In the genomic region with DNA sequence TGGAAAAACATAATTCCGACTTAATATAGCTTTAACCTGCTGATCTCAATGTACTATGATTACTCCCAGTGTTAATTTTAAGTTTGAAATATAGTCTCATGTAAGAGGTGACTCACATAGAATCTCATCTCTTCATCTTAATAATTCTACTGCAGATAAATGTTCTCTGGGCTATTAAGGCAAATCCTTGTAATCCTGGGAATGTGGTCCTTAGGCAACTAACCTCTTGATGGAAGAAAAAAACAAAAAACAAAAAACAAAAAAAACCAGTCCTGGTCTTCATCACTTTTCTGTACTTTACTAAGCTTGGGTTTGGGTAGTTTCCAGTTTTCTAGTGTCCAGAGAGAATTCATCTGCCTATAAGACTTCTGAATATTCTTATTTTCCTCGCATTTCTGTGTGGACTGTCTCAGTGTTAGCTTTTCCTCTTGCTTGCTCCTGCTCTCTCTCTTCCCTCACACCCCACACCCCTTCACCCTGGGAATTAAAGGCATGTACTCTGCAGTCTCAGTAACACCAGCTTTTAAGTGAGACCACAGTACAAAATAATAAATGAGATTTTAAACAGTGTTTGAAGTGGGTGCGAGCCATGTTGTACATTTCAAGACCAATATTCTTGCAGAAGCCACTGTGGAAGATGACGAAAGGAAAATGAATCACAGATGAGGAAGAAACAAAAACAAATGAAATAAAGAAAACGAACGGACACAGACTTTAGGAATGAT, we compare ENCODE assay signal across 24 cellular contexts. TPM values are rescaled to one million over a fixed set of nuclear protein-coding genes. Genes with fewer than 3 reads are reported as not detected.
DNase-seq lines count a peak whose midpoint lies in the region; ATAC-seq, FAIRE-seq and TF ChIP-seq lines count a peak whose summit lies in the region.
"Had no signal": no experiment of that assay in that cellular context is flagged by ENCODE, and none has a peak within 500 bp of the region (broad histone marks: within the 10 kb centered on the region; RNA-seq: fewer than 3 reads in every experiment).

No MANE protein-coding gene starts in this region.

- peaks cover 3% of the 10 kb centered on the region for H3K9me3 Mint-ChIP-seq in progenitor cell of endocrine pancreas (ENCODE audit: low read depth)
- H3K9me3 Mint-ChIP-seq: activated naive CD8-positive, alpha-beta T cell treated with anti-CD3 and anti-CD28 coated beads for 36 hours; effector memory CD8-positive, alpha-beta T cell had no signal

- no peak for TF ChIP-seq CTCF in cardiac muscle cell (IDR thresholded peaks at IDR 0.05; ENCODE audit: low read depth, low read length)
- TF ChIP-seq CTCF in fibroblast of lung (conservative IDR thresholded peaks at IDR 0.05 in 1 of 2, IDR thresholded peaks at IDR 0.05 in 1 of 2; ENCODE audit: low read depth in 1 of 2, low read length in 2 of 2), result no peak
- no peak for TF ChIP-seq CTCF in progenitor cell of endocrine pancreas (IDR thresholded peaks at IDR 0.05; ENCODE audit: unreplicated experiment)
- TF ChIP-seq CTCF in OCI-LY7 (conservative IDR thresholded peaks at IDR 0.05; ENCODE audit: low read length), result no peak
- no peak for TF ChIP-seq CTCF in HepG2 (CRISPR knock-in tag; IDR thresholded peaks at IDR 0.05)

- no peak overlapping the region for H3K4me3 ChIP-seq in cardiac muscle cell
- H3K4me3 ChIP-seq in right cardiac atrium (ENCODE audit: low read length), result no peak overlapping the region
- H3K4me3 ChIP-seq in fibroblast of lung (replicated peaks in 1 of 4; ENCODE audit: control extremely low read depth in 1 of 4, insufficient read depth in 1 of 4, low read depth in 3 of 4, low read length in 4 of 4), result no peak overlapping the region
- no peak overlapping the region for H3K4me3 ChIP-seq in OCI-LY7 (ENCODE audit: low read depth, low read length, poor library complexity, severe bottlenecking)
- H3K4me3 ChIP-seq in HepG2 (replicated peaks in 1 of 3; ENCODE audit: insufficient read depth in 1 of 3, low read depth in 2 of 3, low read length in 3 of 3), result no peak overlapping the region

- no peak overlapping the region for H3K4me2 ChIP-seq in fibroblast of lung (ENCODE audit: extremely low read depth, insufficient read depth, low read length)
- no peak overlapping the region for H3K4me2 ChIP-seq in OCI-LY7 (ENCODE audit: low read length)
- no peak overlapping the region for H3K4me2 ChIP-seq in HepG2 (ENCODE audit: low read depth, low read length)

- peak overlapping the region; percentile 23 for H3K27ac ChIP-seq in cardiac muscle cell
- H3K27ac ChIP-seq in right cardiac atrium (ENCODE audit: low read length), result no peak overlapping the region
- H3K27ac ChIP-seq in fibroblast of lung (ENCODE audit: insufficient read depth, low read length), result no peak overlapping the region
- no peak overlapping the region for H3K27ac ChIP-seq in OCI-LY7 (ENCODE audit: low read depth, low read length, poor library complexity, severe bottlenecking)
- H3K27ac ChIP-seq in HepG2 (ENCODE audit: extremely low read length, insufficient read depth, low read length), result no peak overlapping the region
- H3K27ac ChIP-seq: neutrophil had no signal

- in situ Hi-C loops in HepG2 (cut with HindIII; ENCODE audit: extremely low pct_ligation_motif_present, low pct_unique_long_range_greater_than_20kb), result no loop called here

- H3K79me2 ChIP-seq in fibroblast of lung (ENCODE audit: control insufficient read depth, insufficient read depth, low read length) (no peaks in the 10 kb centered on the region), OCI-LY7 (ENCODE audit: insufficient read depth, low read depth, low read length) (no peaks in the 10 kb centered on the region), HepG2 (ENCODE audit: insufficient read depth, low read length) (no peaks in the 10 kb centered on the region)

- intact Hi-C loops in right cardiac atrium (cut with DNase I) (no loop called here), OCI-LY7 (cut with micrococcal nuclease; ENCODE audit: unreplicated experiment) (no loop called here), HepG2 (cut with micrococcal nuclease; ENCODE audit: unreplicated experiment) (no loop called here)

- peak overlapping the region; percentile 36 for H3K27ac Mint-ChIP-seq in progenitor cell of endocrine pancreas
- H3K27ac Mint-ChIP-seq: activated naive CD8-positive, alpha-beta T cell treated with anti-CD3 and anti-CD28 coated beads for 36 hours; CD14-positive monocyte; effector memory CD8-positive, alpha-beta T cell had no signal

- TF ChIP-seq EP300 in HepG2 (IDR thresholded peaks at IDR 0.05; ENCODE audit: low read depth in 2 of 2, low read length in 2 of 2) (no peak), HepG2 (CRISPR knock-in tag; IDR thresholded peaks at IDR 0.05; ENCODE audit: borderline replicate concordance) (no peak)

- H3K36me3 ChIP-seq in cardiac muscle cell, result no peaks in the 10 kb centered on the region
- H3K36me3 ChIP-seq in fibroblast of lung (ENCODE audit: control insufficient read depth, insufficient read depth, low read length), result no peaks in the 10 kb centered on the region
- no peaks in the 10 kb centered on the region for H3K36me3 ChIP-seq in OCI-LY7 (ENCODE audit: insufficient read depth, low read length)
- H3K36me3 ChIP-seq in HepG2 (replicated peaks in 1 of 2; ENCODE audit: control insufficient read depth in 1 of 2, insufficient read depth in 2 of 2, low read length in 2 of 2), result no peaks in the 10 kb centered on the region
- H3K36me3 ChIP-seq: neutrophil had no signal

- H3K27me3 ChIP-seq in cardiac muscle cell (no peaks in the 10 kb centered on the region), right cardiac atrium (ENCODE audit: control insufficient read depth, insufficient read depth) (no peaks in the 10 kb centered on the region), fibroblast of lung (ENCODE audit: control insufficient read depth, insufficient read depth, low read length) (no peaks in the 10 kb centered on the region), HepG2 (ENCODE audit: control insufficient read depth in 1 of 2, insufficient read depth in 2 of 2, low read length in 2 of 2) (no peaks in the 10 kb centered on the region; a peak in 1 of 5 replicates)
- H3K27me3 ChIP-seq: neutrophil had no signal

- H4K20me1 ChIP-seq in fibroblast of lung (ENCODE audit: control insufficient read depth, extremely low read depth, insufficient read depth, low read length) (no peaks in the 10 kb centered on the region), OCI-LY7 (ENCODE audit: insufficient read depth, low read length) (no peaks in the 10 kb centered on the region), HepG2 (ENCODE audit: insufficient read depth, low read length) (no peaks in the 10 kb centered on the region)

- H3K4me3 Mint-ChIP-seq in progenitor cell of endocrine pancreas (ENCODE audit: low read depth), result no peak overlapping the region
- H3K4me3 Mint-ChIP-seq: activated naive CD8-positive, alpha-beta T cell treated with anti-CD3 and anti-CD28 coated beads for 36 hours; CD14-positive monocyte; effector memory CD8-positive, alpha-beta T cell had no signal

- no peak for FAIRE-seq in HepG2 (lab: Jason Lieb, UNC)
- FAIRE-seq: A204.1, GM12891 had no signal

- H2AFZ ChIP-seq in fibroblast of lung (ENCODE audit: low read length), result no peak overlapping the region
- no peak overlapping the region for H2AFZ ChIP-seq in OCI-LY7 (ENCODE audit: low read length)
- no peak overlapping the region for H2AFZ ChIP-seq in HepG2 (ENCODE audit: low read length)

- no peak overlapping the region for H3K9ac ChIP-seq in fibroblast of lung (ENCODE audit: insufficient read depth, low read length)
- H3K9ac ChIP-seq in HepG2 (ENCODE audit: insufficient read depth, low read depth, low read length), result no peak overlapping the region

- CTCF ChIA-PET in OCI-LY7 (lab: Charles Lee; ENCODE audit: unreplicated experiment), result no interaction called here
- CTCF ChIA-PET in HepG2 (lab: Yijun Ruan, JAX; ENCODE audit: low intra/inter-chr PET ratio, low total read pairs), result no interaction called here

- H3K9me3 ChIP-seq in cardiac muscle cell (ENCODE audit: low read depth), result no peaks in the 10 kb centered on the region
- H3K9me3 ChIP-seq in right cardiac atrium (ENCODE audit: control insufficient read depth, low read length), result no peaks in the 10 kb centered on the region
- no peaks in the 10 kb centered on the region for H3K9me3 ChIP-seq in fibroblast of lung (ENCODE audit: control insufficient read depth, insufficient read depth, low read depth, low read length)
- H3K9me3 ChIP-seq in OCI-LY7 (ENCODE audit: low read length), result no peaks in the 10 kb centered on the region
- H3K9me3 ChIP-seq in HepG2 (ENCODE audit: low read length), result no peaks in the 10 kb centered on the region
- H3K9me3 ChIP-seq: neutrophil had no signal

- H3K4me1 ChIP-seq in cardiac muscle cell (ENCODE audit: low read depth) (no peaks in the 10 kb centered on the region), right cardiac atrium (ENCODE audit: control insufficient read depth, insufficient read depth, low read length) (no peaks in the 10 kb centered on the region), fibroblast of lung (ENCODE audit: control insufficient read depth, extremely low read depth, insufficient read depth, low read length) (peaks cover 5% of the 10 kb centered on the region), OCI-LY7 (ENCODE audit: insufficient read depth, low read length, poor library complexity, severe bottlenecking) (no peaks in the 10 kb centered on the region), HepG2 (ENCODE audit: insufficient read depth, low read length) (no peaks in the 10 kb centered on the region)

- DNase-seq in cardiac muscle cell (ENCODE audit: low read depth in 1 of 2, low spot score in 1 of 2) (no peak), right cardiac atrium (no peak), fibroblast of lung (ENCODE audit: low read depth in 2 of 2) (peak; percentile 86 to 88), progenitor cell of endocrine pancreas (ENCODE audit: low spot score, unreplicated experiment) (no peak), OCI-LY7 (ENCODE audit: low spot score) (no peak), OCI-M1 (lab: John Stamatoyannopoulos, UW) (no peak), HepG2 (ENCODE audit: low spot score) (no peak)
- DNase-seq: activated naive CD8-positive, alpha-beta T cell treated with anti-CD3 and anti-CD28 coated beads for 36 hours; central memory CD4-positive, alpha-beta T cell; DMS 273 treated with DMSO at 0.1 percent for 48 hours; effector memory CD8-positive, alpha-beta T cell; foreskin melanocyte; GDM1; left cardiac atrium; NCI-H1092 treated with DMSO at 0.1 percent for 48 hours; NCI-H526 treated with DMSO at 0.1 percent for 48 hours; stimulated activated CD4-positive, alpha-beta T cell treated with anti-CD3 and anti-CD28 coated beads, Interleukin-4, amount 100 ng/mL, for 4 hours; T-helper 9 cell had no signal

- peaks cover 3% of the 10 kb centered on the region for H3K4me1 Mint-ChIP-seq in progenitor cell of endocrine pancreas (ENCODE audit: low read depth)
- H3K4me1 Mint-ChIP-seq: activated naive CD8-positive, alpha-beta T cell treated with anti-CD3 and anti-CD28 coated beads for 36 hours; CD14-positive monocyte had no signal

- H3K9me2 ChIP-seq in OCI-LY7 (ENCODE audit: insufficient read depth, low read length), result no peaks in the 10 kb centered on the region

- H3K36me3 Mint-ChIP-seq in progenitor cell of endocrine pancreas (ENCODE audit: insufficient read depth), result no peaks in the 10 kb centered on the region
- H3K36me3 Mint-ChIP-seq: activated naive CD8-positive, alpha-beta T cell treated with anti-CD3 and anti-CD28 coated beads for 36 hours; CD14-positive monocyte had no signal

- no TSS peak for BruUV-seq in OCI-LY7 (replicated peaks; lab: Mats Ljungman, UMichigan)
- no TSS peak for BruUV-seq in HepG2 (replicated peaks; lab: Mats Ljungman, UMichigan)

- 74% methylated on average over 6 of the region's 6 CpGs for WGBS in right cardiac atrium
- WGBS in HepG2 (ENCODE audit: low lambda C conversion rate), result 12% methylated on average over 6 of the region's 6 CpGs

- POLR2A ChIA-PET in OCI-LY7 (lab: Charles Lee) (interaction anchor here (1.1 kb wide), 1 partner anchor 9 kb away, joined by 3 read pairs; no protein-coding TSS in a partner anchor), HepG2 (lab: Yijun Ruan, JAX) (no interaction called here)

- TF ChIP-seq POLR2A in HepG2 (IDR thresholded peaks at IDR 0.05; ENCODE audit: insufficient read depth in 1 of 2, low read depth in 2 of 2, low read length in 2 of 2), result no peak

- no peak for TF ChIP-seq RAD21 in HepG2 (CRISPR knock-in tag; IDR thresholded peaks at IDR 0.05)

- no peaks in the 10 kb centered on the region for H3K27me3 Mint-ChIP-seq in progenitor cell of endocrine pancreas
- H3K27me3 Mint-ChIP-seq: activated naive CD8-positive, alpha-beta T cell treated with anti-CD3 and anti-CD28 coated beads for 36 hours had no signal

- ATAC-seq in right cardiac atrium (no peak), HG02840 (IDR thresholded peaks at IDR 0.05; ENCODE audit: low FRiP score, unreplicated experiment) (no peak), HepG2 (no peak)
- ATAC-seq: activated CD4-positive, CD25-positive, alpha-beta regulatory T cell treated with anti-CD3 and anti-CD28 coated beads, Interleukin-2, amount 50 U/mL, for 24 hours; effector memory CD8-positive, alpha-beta T cell had no signal

RNA-seq across cellular contexts. Expression of a gene that starts 51.7 kb away (rescaled TPM):
- total RNA-seq in cardiac muscle cell (352 and 607 TPM in 2 replicates), right cardiac atrium (100 to 1,000 TPM in 3 of 4 donors, 10 to 100 TPM in 1; 69.3 to 154 (median 136) TPM), fibroblast of lung (under 0.01 TPM in 2 replicates), progenitor cell of endocrine pancreas (2.5 and 3.9 TPM in 2 replicates), OCI-LY7 (2022) (not detected in 2 replicates), HepG2 (2016; rRNA removed; fragmentation: Illumina TruSeq; extraction: Trizol) (not detected in 2 replicates)
- polyA plus RNA-seq in cardiac muscle cell (175 and 199 TPM in 2 replicates), right cardiac atrium (115 TPM), fibroblast of lung (0.25 and 0.51 TPM in 2 replicates), HepG2 (2011; rRNA removed) (not detected in 2 replicates)
- 0.27 and 0.41 TPM in 2 replicates for polyA plus RNA-seq in fibroblast of lung (2012)
- not detected in 2 replicates for polyA minus RNA-seq in fibroblast of lung (ENCODE audit: low replicate concordance)
- not detected in 2 replicates for total RNA-seq in OCI-LY7 (2014; rRNA removed; shearing (Covaris generic))
- not detected in 2 replicates for total RNA-seq in HepG2 (2016; cell fraction: cytosol; rRNA removed; fragmentation: Illumina TruSeq; extraction: Trizol; ENCODE audit: low read depth)
- not detected in 2 replicates for total RNA-seq in HepG2 (2016; cell fraction: insoluble cytoplasmic fraction; rRNA removed; fragmentation: Illumina TruSeq; extraction: Trizol)
- total RNA-seq in HepG2 (2016; cell fraction: membrane; rRNA removed; fragmentation: Illumina TruSeq; extraction: Trizol), result not detected in 2 replicates
- not detected in 2 replicates for total RNA-seq in HepG2 (2016; cell fraction: nucleus; rRNA removed; fragmentation: Illumina TruSeq; extraction: Trizol)
- not detected in 2 replicates for polyA plus RNA-seq in HepG2 (2011; cell fraction: cytosol; rRNA removed)
- polyA plus RNA-seq in HepG2 (2011; cell fraction: nucleus; rRNA removed), result not detected in 2 replicates
- not detected in 2 replicates for polyA plus RNA-seq in HepG2 (2012)
- polyA plus RNA-seq in HepG2 (2016; cell fraction: cytosol; fragmentation: Illumina TruSeq; extraction: Trizol; ENCODE audit: low read depth), result not detected in 2 replicates
- polyA plus RNA-seq in HepG2 (2016; cell fraction: insoluble cytoplasmic fraction; fragmentation: Illumina TruSeq; extraction: Trizol; ENCODE audit: low read depth), result not detected in 2 replicates
- not detected in 2 replicates for polyA plus RNA-seq in HepG2 (2016; cell fraction: membrane; fragmentation: Illumina TruSeq; extraction: Trizol; ENCODE audit: low read depth)
- not detected in 2 replicates for polyA plus RNA-seq in HepG2 (2016; cell fraction: nucleus; fragmentation: Illumina TruSeq; extraction: Trizol; ENCODE audit: insufficient read depth, low read depth)
- not detected in 2 replicates for polyA minus RNA-seq in HepG2 (2011; rRNA and poly(A)+ RNA removed; ENCODE audit: low replicate concordance)
- polyA minus RNA-seq in HepG2 (2011; cell fraction: cytosol; rRNA and poly(A)+ RNA removed), result not detected in 2 replicates
- polyA minus RNA-seq in HepG2 (2011; cell fraction: nucleus; rRNA and poly(A)+ RNA removed), result not detected in 2 replicates
- total RNA-seq: activated naive CD8-positive, alpha-beta T cell treated with anti-CD3 and anti-CD28 coated beads for 36 hours had no signal
- polyA plus RNA-seq: CD14-positive monocyte had no signal

Comparison
In these comparisons a context has a peak if more than half of its experiments do, and no peak if none do; other contexts are left out.
1. DNase-seq: peak in fibroblast of lung (2 of 2); none in cardiac muscle cell (0 of 2), right cardiac atrium (0 of 3), progenitor cell of endocrine pancreas (single experiment), OCI-LY7 (single experiment), OCI-M1 (single experiment) and HepG2 (single experiment).
2. RNA of a gene that starts 51.7 kb away (total RNA-seq): 352 to 607 TPM in cardiac muscle cell and 69.3 to 154 TPM in right cardiac atrium; 2.5 to 3.9 TPM in progenitor cell of endocrine pancreas, under 0.01 TPM in fibroblast of lung, not detected in OCI-LY7 and not detected in HepG2; every median in the first group is over 10 times any median in the second.